In the genomic region with DNA sequence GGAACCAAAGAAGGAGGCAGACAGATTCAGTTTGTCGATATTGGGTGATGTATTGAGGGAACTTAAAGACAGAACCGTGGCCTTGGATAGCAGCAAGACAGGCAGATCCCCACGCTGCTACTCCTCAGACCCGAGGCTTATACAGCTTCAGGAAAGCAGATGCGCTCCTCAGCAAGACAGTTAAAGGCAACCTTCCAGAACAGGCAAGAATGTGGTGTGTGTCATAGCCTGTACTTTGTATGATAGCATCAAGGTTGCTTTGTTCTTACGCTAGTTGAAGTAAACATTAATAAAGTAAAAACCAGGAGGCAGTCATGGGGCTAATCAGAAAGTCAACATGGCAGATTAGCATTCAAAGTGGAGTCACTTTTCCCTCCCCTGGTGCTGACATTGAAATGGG, we compare ENCODE assay signal across 15 cellular contexts.
DNase-seq lines count a peak whose midpoint lies in the region; ATAC-seq, FAIRE-seq and TF ChIP-seq lines count a peak whose summit lies in the region.
"Had no signal": no experiment of that assay in that cellular context is flagged by ENCODE, and none has a peak within 500 bp of the region (broad histone marks: within the 10 kb centered on the region; RNA-seq: fewer than 3 reads in every experiment).

No MANE protein-coding gene starts in this region.

- TF ChIP-seq RAD21 in HepG2 (CRISPR knock-in tag; IDR thresholded peaks at IDR 0.05) = no peak

- H2AFZ ChIP-seq in HepG2 (ENCODE audit: low read length) = no peak overlapping the region

- 92% methylated on average over 4 of the region's 6 CpGs for WGBS in HepG2 (ENCODE audit: low lambda C conversion rate)
- WGBS in right lobe of liver (ENCODE audit: insufficient coverage, low coverage, low lambda C conversion rate, missing lambda C conversion rate) = 85% methylated on average over 5 of the region's 6 CpGs

- H3K4me1 ChIP-seq in HepG2 (ENCODE audit: insufficient read depth, low read length) (no peaks in the 10 kb centered on the region), right lobe of liver (no peaks in the 10 kb centered on the region), lower lobe of right lung (no peaks in the 10 kb centered on the region)
- H3K4me1 ChIP-seq: BLaER1 treated with 17β-estradiol and CSF1 and Interleukin-3, amounts not matched to agents 10 nM and 100 nM had no signal

- TF ChIP-seq POLR2A in HepG2 (IDR thresholded peaks at IDR 0.05; ENCODE audit: insufficient read depth in 1 of 2, low read depth in 2 of 2, low read length in 2 of 2) (no peak), right lobe of liver (IDR thresholded peaks at IDR 0.05) (no peak)

- TF ChIP-seq EP300 in HepG2 (IDR thresholded peaks at IDR 0.05; ENCODE audit: low read depth in 2 of 2, low read length in 2 of 2) = no peak
- no peak for TF ChIP-seq EP300 in HepG2 (CRISPR knock-in tag; IDR thresholded peaks at IDR 0.05; ENCODE audit: borderline replicate concordance)

- no peak for FAIRE-seq in HepG2 (lab: Jason Lieb, UNC)
- FAIRE-seq in endometrium (lab: Jason Lieb, UNC) = peak; percentile 18
- FAIRE-seq: HTR-8/SVneo had no signal

- H3K4me3 ChIP-seq in HepG2 (replicated peaks in 1 of 3; ENCODE audit: insufficient read depth in 1 of 3, low read depth in 2 of 3, low read length in 3 of 3) (no peak overlapping the region), right lobe of liver (no peak overlapping the region), lower lobe of right lung (no peak overlapping the region)
- H3K4me3 ChIP-seq: BLaER1 treated with 17β-estradiol and CSF1 and Interleukin-3, amounts not matched to agents 10 nM and 100 nM had no signal

- CTCF ChIA-PET in HepG2 (lab: Yijun Ruan, JAX; ENCODE audit: low intra/inter-chr PET ratio, low total read pairs) = no interaction called here

- H3K27ac ChIP-seq in HepG2 (ENCODE audit: extremely low read length, insufficient read depth, low read length) (no peak overlapping the region), right lobe of liver (no peak overlapping the region), lower lobe of right lung (no peak overlapping the region)
- H3K27ac ChIP-seq: 22Rv1; BLaER1 treated with 17β-estradiol and CSF1 and Interleukin-3, amounts not matched to agents 10 nM and 100 nM had no signal

- POLR2A ChIA-PET in HepG2 (lab: Yijun Ruan, JAX) = no interaction called here

- no peaks in the 10 kb centered on the region for H3K9me3 ChIP-seq in HepG2 (ENCODE audit: low read length)
- no peaks in the 10 kb centered on the region for H3K9me3 ChIP-seq in right lobe of liver
- H3K9me3 ChIP-seq in lower lobe of right lung = no peaks in the 10 kb centered on the region
- H3K9me3 ChIP-seq: BLaER1 treated with 17β-estradiol and CSF1 and Interleukin-3, amounts not matched to agents 10 nM and 100 nM had no signal

- no peaks in the 10 kb centered on the region for H3K79me2 ChIP-seq in HepG2 (ENCODE audit: insufficient read depth, low read length)

- H3K36me3 ChIP-seq in HepG2 (replicated peaks in 1 of 2; ENCODE audit: control insufficient read depth in 1 of 2, insufficient read depth in 2 of 2, low read length in 2 of 2) (no peaks in the 10 kb centered on the region), right lobe of liver (no peaks in the 10 kb centered on the region), lower lobe of right lung (no peaks in the 10 kb centered on the region)
- H3K36me3 ChIP-seq: BLaER1 treated with 17β-estradiol and CSF1 and Interleukin-3, amounts not matched to agents 10 nM and 100 nM had no signal

- no peak overlapping the region for H3K4me2 ChIP-seq in HepG2 (ENCODE audit: low read depth, low read length)
- H3K4me2 ChIP-seq: BLaER1 treated with 17β-estradiol and CSF1 and Interleukin-3, amounts not matched to agents 10 nM and 100 nM had no signal

- DNase-seq in HepG2 (ENCODE audit: low spot score) (peak; percentile 3), right lobe of liver (no peak), kidney tubule cell (ENCODE audit: low spot score) (peak; percentile 4), renal cortical epithelial cell (ENCODE audit: low read depth) (peak; percentile 2), posterior vena cava (ENCODE audit: low spot score) (no peak), hypothalamus (lab: John Stamatoyannopoulos, UW) (no peak), lower lobe of right lung (no peak)
- DNase-seq: AML-193; CD4-positive, CD25-positive, alpha-beta regulatory T cell; DMS53; H9 had no signal

- no TSS peak for BruUV-seq in HepG2 (replicated peaks; lab: Mats Ljungman, UMichigan)

- no peaks in the 10 kb centered on the region for H4K20me1 ChIP-seq in HepG2 (ENCODE audit: insufficient read depth, low read length)
- H4K20me1 ChIP-seq: BLaER1 treated with 17β-estradiol and CSF1 and Interleukin-3, amounts not matched to agents 10 nM and 100 nM had no signal

- H3K9ac ChIP-seq in HepG2 (ENCODE audit: insufficient read depth, low read depth, low read length) = no peak overlapping the region
- H3K9ac ChIP-seq: BLaER1 treated with 17β-estradiol and CSF1 and Interleukin-3, amounts not matched to agents 10 nM and 100 nM had no signal

- ATAC-seq in HepG2 = no peak
- ATAC-seq in right lobe of liver = no peak
- no peak for ATAC-seq in lower lobe of right lung

- intact Hi-C loops in HepG2 (cut with micrococcal nuclease; ENCODE audit: unreplicated experiment) = no loop called here
- intact Hi-C loops in right lobe of liver (cut with DNase I) = no loop called here
- intact Hi-C loops in posterior vena cava (cut with DNase I) = no loop called here
- intact Hi-C loops in lower lobe of right lung (cut with DNase I) = no loop called here

- TF ChIP-seq CTCF in HepG2 (CRISPR knock-in tag; IDR thresholded peaks at IDR 0.05) = no peak
- no peak for TF ChIP-seq CTCF in right lobe of liver (IDR thresholded peaks at IDR 0.05)
- TF ChIP-seq CTCF in lower lobe of right lung (IDR thresholded peaks at IDR 0.05) = no peak

- in situ Hi-C loops in HepG2 (cut with HindIII; ENCODE audit: extremely low pct_ligation_motif_present, low pct_unique_long_range_greater_than_20kb) = no loop called here

- no peaks in the 10 kb centered on the region for H3K27me3 ChIP-seq in HepG2 (ENCODE audit: control insufficient read depth in 1 of 2, insufficient read depth in 2 of 2, low read length in 2 of 2)
- no peaks in the 10 kb centered on the region for H3K27me3 ChIP-seq in right lobe of liver
- no peaks in the 10 kb centered on the region for H3K27me3 ChIP-seq in lower lobe of right lung (ENCODE audit: low read depth)
- H3K27me3 ChIP-seq: BLaER1 treated with 17β-estradiol and CSF1 and Interleukin-3, amounts not matched to agents 10 nM and 100 nM had no signal

TF ChIP-seq in HepG2, 621 proteins besides CTCF, POLR2A, EP300 and RAD21 (continues in another document):
- TF ChIP-seq MAZ (IDR thresholded peaks at IDR 0.05; ENCODE audit: borderline replicate concordance, low read depth, low read length) (no peak), MAZ (CRISPR knock-in tag; IDR thresholded peaks at IDR 0.05; ENCODE audit: low read depth) (no peak), MXI1 (IDR thresholded peaks at IDR 0.05; ENCODE audit: borderline replicate concordance, low read depth, low read length) (no peak), NFIC (IDR thresholded peaks at IDR 0.05; ENCODE audit: low read length) (no peak), MED13 (CRISPR knock-in tag; IDR thresholded peaks at IDR 0.05) (no peak), CBFB (CRISPR knock-in tag; IDR thresholded peaks at IDR 0.05) (no peak), ZNF230 (CRISPR knock-in tag; IDR thresholded peaks at IDR 0.05) (no peak), DR1 (CRISPR knock-in tag; IDR thresholded peaks at IDR 0.05) (no peak), ZNF567 (CRISPR knock-in tag; IDR thresholded peaks at IDR 0.05; ENCODE audit: borderline replicate concordance) (no peak), ZHX2 (IDR thresholded peaks at IDR 0.05; ENCODE audit: low read depth) (no peak), ZHX2 (CRISPR knock-in tag; IDR thresholded peaks at IDR 0.05; ENCODE audit: borderline replicate concordance) (no peak), ZFP36 (IDR thresholded peaks at IDR 0.05; ENCODE audit: borderline replicate concordance, low read depth, low read length, partially characterized antibody) (no peak)

Comparison
In these comparisons a context has a peak if more than half of its experiments do, and no peak if none do; other contexts are left out.
1. DNase-seq: peak in HepG2 (single experiment), kidney tubule cell (single experiment) and renal cortical epithelial cell (single experiment); none in right lobe of liver (0 of 3), posterior vena cava (single experiment), hypothalamus (0 of 51) and lower lobe of right lung (single experiment).